Comparison of ENCODE assay signal across 16 cellular contexts in the genomic region with DNA sequence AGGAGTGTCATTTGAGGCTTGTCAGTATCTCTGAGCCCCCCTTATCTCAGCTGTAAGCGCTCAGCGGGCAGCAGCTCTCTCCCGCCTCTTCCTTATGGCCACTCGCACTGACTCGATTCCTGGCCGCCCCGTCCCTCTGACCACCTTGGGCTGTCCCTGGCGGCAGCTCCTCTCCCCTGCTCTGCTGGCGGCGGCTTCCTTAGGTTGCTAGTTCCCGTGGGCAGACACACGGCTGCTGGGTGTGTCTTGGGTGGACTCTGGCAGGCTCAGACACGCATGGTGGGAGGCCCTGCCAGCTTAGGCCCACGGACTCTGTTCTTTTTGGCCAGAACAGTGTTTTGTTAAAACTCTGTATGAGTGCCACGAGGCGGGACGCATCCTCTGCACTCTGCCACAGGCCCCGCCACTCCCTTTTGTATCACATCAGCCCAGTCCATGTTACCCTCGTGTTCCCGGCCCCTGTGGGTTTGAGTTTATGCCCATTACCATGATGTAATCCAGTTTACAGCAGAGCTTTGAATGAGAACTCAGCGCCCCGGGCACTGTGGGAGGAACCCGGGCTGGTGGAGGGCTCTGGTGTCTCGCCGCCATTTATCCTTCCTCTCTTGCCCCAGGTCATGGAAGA. TPM values are rescaled to one million over a fixed set of nuclear protein-coding genes. Genes with fewer than 3 reads are reported as not detected.
A peak's percentile ranks its signal among the peaks of the same experiment; 100 is the strongest.
DNase-seq lines count a peak whose midpoint lies in the region; FAIRE-seq and TF ChIP-seq lines count a peak whose summit lies in the region.
"Had no signal": no experiment of that assay in that cellular context is flagged by ENCODE, and none has a peak within 500 bp of the region (broad histone marks: within the 10 kb centered on the region; RNA-seq: fewer than 3 reads in every experiment).

No MANE protein-coding gene starts in this region.

- H2BK20ac ChIP-seq in H9 (ENCODE audit: low read depth, low read length, poor library complexity, severe bottlenecking): no peak overlapping the region

- H3K27me3 ChIP-seq in H9 (ENCODE audit: insufficient read depth, low read length) (no peaks in the 10 kb centered on the region), bronchial epithelial cell (ENCODE audit: control insufficient read depth, insufficient read depth, low read length) (no peaks in the 10 kb centered on the region), right atrium auricular region (no peaks in the 10 kb centered on the region), stomach (no peaks in the 10 kb centered on the region)
- H3K27me3 ChIP-seq: body of pancreas had no signal

- H2AFZ ChIP-seq in H9 (ENCODE audit: low read length): no peak overlapping the region

- no peaks in the 10 kb centered on the region for H3K79me2 ChIP-seq in H9 (ENCODE audit: insufficient read depth, low read length)

- intact Hi-C loops in stomach (cut with DNase I; ENCODE audit: low total_unique reads): no loop called here

- peaks cover 2% of the 10 kb centered on the region for H3K36me3 ChIP-seq in bronchial epithelial cell (ENCODE audit: control insufficient read depth, insufficient read depth, low read length)
- peaks cover 44% of the 10 kb centered on the region for H3K36me3 ChIP-seq in right atrium auricular region
- peaks cover 48 to 74% (median 69%) of the 10 kb centered on the region in 4 donors for H3K36me3 ChIP-seq in stomach

- H2AK5ac ChIP-seq in H9 (ENCODE audit: insufficient read length, low read length): no peak overlapping the region

- peak; percentile 31 for DNase-seq in H9
- DNase-seq in bronchial epithelial cell (ENCODE audit: low read depth): peak; percentile 4
- no peak for DNase-seq in right atrium auricular region (ENCODE audit: low spot score)
- no peak for DNase-seq in stomach
- no peak for DNase-seq in DMS153 (lab: John Stamatoyannopoulos, UW)
- no peak for DNase-seq in kidney glomerular epithelial cell (lab: John Stamatoyannopoulos, UW)
- DNase-seq in pons (ENCODE audit: low spot score): no peak
- no peak for DNase-seq in HPDE6-E6E7 (ENCODE audit: extremely low spot score)
- DNase-seq: activated naive CD4-positive, alpha-beta T cell treated with Interleukin-2 at 50 U/mL for 16 hours; DMS 273 treated with DMSO at 0.1 percent for 48 hours; GOT3; NCI-H2029 treated with DMSO at 0.1 percent for 48 hours; NCI-H526 treated with DMSO at 0.1 percent for 48 hours had no signal

- no peak overlapping the region for H3K9ac ChIP-seq in H9 (ENCODE audit: extremely low read depth, insufficient read length, low read length)

- no peak overlapping the region; the same call in 1 of the 2 replicates for H3K14ac ChIP-seq in H9 (ENCODE audit: insufficient read depth, low read length)

- no peak overlapping the region for H3T11ph ChIP-seq in H9 (ENCODE audit: low read length)

- H3K4me3 ChIP-seq in bronchial epithelial cell (ENCODE audit: low read depth, low read length) (no peak overlapping the region), right atrium auricular region (no peak overlapping the region), stomach (no peak overlapping the region)
- H3K4me3 ChIP-seq: body of pancreas had no signal

- H3K56ac ChIP-seq in H9 (ENCODE audit: insufficient read length, low read depth, low read length): no peak overlapping the region

- no peak overlapping the region for H3K4me2 ChIP-seq in H9 (ENCODE audit: insufficient read depth, insufficient read length, low read length)

- no peak overlapping the region for H3K4me3 Mint-ChIP-seq in H9

- no peaks in the 10 kb centered on the region for H3K9me3 Mint-ChIP-seq in H9

- H3K27ac ChIP-seq in H9 (ENCODE audit: insufficient read length, low read depth, low read length) (no peak overlapping the region), right atrium auricular region (peak overlapping the region; percentile 86 to 91), stomach (peak overlapping the region in 3 of 5 donors; percentile 8 to 72 (median 11))
- H3K27ac ChIP-seq: body of pancreas had no signal

- H3K4ac ChIP-seq in H9 (ENCODE audit: low read depth, low read length): no peak overlapping the region

- no peak overlapping the region for H3K18ac ChIP-seq in H9 (ENCODE audit: insufficient read length, low read depth, low read length)

- H2BK5ac ChIP-seq in H9 (ENCODE audit: insufficient read length, low read length): no peak overlapping the region

- TF ChIP-seq CTCF in H9 (conservative IDR thresholded peaks at IDR 0.05) (no peak), bronchial epithelial cell (IDR thresholded peaks at IDR 0.05; ENCODE audit: insufficient read depth, low read length, severe bottlenecking) (no peak), right atrium auricular region (IDR thresholded peaks at IDR 0.05) (no peak), stomach (IDR thresholded peaks at IDR 0.05) (no peak)

- no peak overlapping the region for H2BK12ac ChIP-seq in H9 (ENCODE audit: insufficient read length, low read depth, low read length)

- peaks cover 7 to 24% (median 21%) of the 10 kb centered on the region in 3 experiments for H3K36me3 Mint-ChIP-seq in H9 (ENCODE audit: insufficient read depth in 1 of 3, low read depth in 3 of 3)

- no peak for TF ChIP-seq EP300 in stomach (IDR thresholded peaks at IDR 0.05)

- no peaks in the 10 kb centered on the region for H4K20me1 ChIP-seq in H9 (ENCODE audit: control insufficient read depth, insufficient read depth, insufficient read length)

- H3K23ac ChIP-seq in H9 (ENCODE audit: insufficient read length, low read depth, low read length): no peak overlapping the region

- H2BK120ac ChIP-seq in H9 (ENCODE audit: low read depth, low read length, poor library complexity, severe bottlenecking): no peak overlapping the region

- no peak for TF ChIP-seq POLR2A in stomach (IDR thresholded peaks at IDR 0.05)

- FAIRE-seq in bronchial epithelial cell (lab: Jason Lieb, UNC): no peak
- FAIRE-seq: endometrium, HTR-8/SVneo had no signal

- H3K4me1 ChIP-seq in H9 (ENCODE audit: insufficient read depth, low read length) (no peaks in the 10 kb centered on the region), right atrium auricular region (peaks cover 0 to 88% of the 10 kb centered on the region in 2 donors), stomach (peaks cover 42 to 57% (median 50%) of the 10 kb centered on the region in 4 donors)

- no peaks in the 10 kb centered on the region for H3K23me2 ChIP-seq in H9 (ENCODE audit: insufficient read length, low read depth, low read length, poor library complexity, severe bottlenecking)

- H3K9me3 ChIP-seq in H9 (ENCODE audit: control insufficient read depth, low read depth, low read length): no peaks in the 10 kb centered on the region
- no peaks in the 10 kb centered on the region for H3K9me3 ChIP-seq in right atrium auricular region
- no peaks in the 10 kb centered on the region for H3K9me3 ChIP-seq in stomach
- H3K9me3 ChIP-seq: body of pancreas had no signal

- peaks cover 14 to 38% of the 10 kb centered on the region in 2 experiments for H3K4me1 Mint-ChIP-seq in H9

- H3K27ac Mint-ChIP-seq in H9: peak overlapping the region in 2 of 3 experiments; percentile 39 to 83; a peak in 5 of 7 replicates

- no peak overlapping the region for H2BK15ac ChIP-seq in H9 (ENCODE audit: low read depth, low read length)

- H4K8ac ChIP-seq in H9 (replicated peaks; ENCODE audit: insufficient read length, low read depth, low read length): no peak overlapping the region

- no peaks in the 10 kb centered on the region for H3K27me3 Mint-ChIP-seq in H9 (ENCODE audit: low read depth)

- no CpG with 5 or more reads among the region's 25 CpGs for WGBS in H9 (ENCODE audit: extremely low coverage, insufficient read length, low lambda C conversion rate)
- WGBS in stomach, 5 donors: 75 to 85% (median 82%) methylated on average over 25 of the region's 25 CpGs

- H4K5ac ChIP-seq in H9 (ENCODE audit: insufficient read length, low read depth, low read length): no peak overlapping the region

- H3K79me1 ChIP-seq in H9 (ENCODE audit: insufficient read depth, low read depth, low read length, poor library complexity, severe bottlenecking): no peaks in the 10 kb centered on the region

- no peak overlapping the region for H4K91ac ChIP-seq in H9 (ENCODE audit: insufficient read length, low read depth, low read length)

RNA-seq across cellular contexts. Expression of a gene that starts 45.9 kb away (rescaled TPM):
- total RNA-seq in H9 (2021): 25.8 and 26.0 TPM in 2 replicates
- total RNA-seq in bronchial epithelial cell: 2.3 and 6.1 TPM in 2 replicates
- total RNA-seq in right atrium auricular region: 100 to 1,000 TPM; 158 to 253 TPM
- total RNA-seq in stomach: 100 to 1,000 TPM in 2 of 5 donors, 10 to 100 TPM in 3; 26.4 to 384 (median 91.7) TPM
- polyA plus RNA-seq in stomach: 10 to 100 TPM; 51.6 to 66.4 (median 61.9) TPM

Comparison
In these comparisons a context has a peak if more than half of its experiments do, and no peak if none do; other contexts are left out.
1. DNase-seq: peak in H9 (single experiment) and bronchial epithelial cell (single experiment); none in right atrium auricular region (single experiment), stomach (single experiment), DMS153 (single experiment), kidney glomerular epithelial cell (single experiment), pons (single experiment) and HPDE6-E6E7 (single experiment).